12 cellular contexts compared by ENCODE assay signal in the genomic region with DNA sequence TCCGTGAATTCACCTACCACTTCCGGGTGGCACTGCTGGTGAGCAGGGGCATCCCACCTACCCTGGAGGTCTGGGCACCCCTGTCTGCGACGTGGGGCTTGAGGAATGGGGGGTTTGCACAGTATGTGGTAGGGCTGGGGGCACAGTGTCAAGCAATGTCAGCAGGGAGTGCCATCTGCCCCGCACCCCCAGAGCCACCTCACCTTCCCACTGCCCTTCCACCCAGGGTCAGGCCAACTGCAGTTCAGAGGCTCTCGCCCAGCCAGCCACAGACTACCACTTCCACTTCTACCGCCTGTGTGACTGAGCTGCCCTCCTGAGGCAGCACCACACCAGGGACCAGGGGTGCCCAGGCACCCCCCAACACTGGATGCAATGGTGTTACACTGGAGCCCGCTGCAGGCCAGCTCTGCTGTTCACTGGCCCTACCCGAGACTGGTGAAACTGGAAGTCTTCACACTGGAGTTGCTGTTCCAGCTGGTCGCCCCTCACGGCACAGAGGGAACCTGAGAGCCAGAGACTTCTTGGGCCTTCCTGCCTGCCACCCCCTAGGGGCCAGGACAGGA. TPM values are rescaled to one million over a fixed set of nuclear protein-coding genes. Genes with fewer than 3 reads are reported as not detected.
DNase-seq lines count a peak whose midpoint lies in the region; FAIRE-seq and TF ChIP-seq lines count a peak whose summit lies in the region.
"Had no signal": no experiment of that assay in that cellular context is flagged by ENCODE, and none has a peak within 500 bp of the region (broad histone marks: within the 10 kb centered on the region; RNA-seq: fewer than 3 reads in every experiment).

No MANE protein-coding gene starts in this region.

- H3K27me3 ChIP-seq in CD8-positive, alpha-beta memory T cell (ENCODE audit: insufficient read depth, low read length, poor library complexity, severe bottlenecking): no peaks in the 10 kb centered on the region
- H3K27me3 ChIP-seq: gastrocnemius medialis had no signal

- no peak for FAIRE-seq in RCC 7860 (lab: Jason Lieb, UNC)
- FAIRE-seq: GM12891 had no signal

- POLR2A ChIA-PET in CD8-positive, alpha-beta memory T cell (lab: Charles Lee): no interaction called here
- POLR2A ChIA-PET in activated CD4-positive, alpha-beta T cell treated with anti-CD3 and anti-CD28 coated beads, Interleukin-2, amount 10 ng/mL, durations not matched to agents 7 days and 5 days (lab: Charles Lee): no interaction called here

- in situ Hi-C loops in Caki2 (cut with HindIII; ENCODE audit: low pct_unique_long_range_greater_than_20kb, low sequenced_read_pairs): no loop called here

- H3K36me3 ChIP-seq in CD8-positive, alpha-beta memory T cell (ENCODE audit: insufficient read depth, low read length): peaks cover 41% of the 10 kb centered on the region

- H3K27ac Mint-ChIP-seq in mesothelial cell of epicardium: peak overlapping the region; percentile 39
- H3K27ac Mint-ChIP-seq in CD8-positive, alpha-beta memory T cell: peak overlapping the region in 1 of 8 donors; percentile 61
- H3K27ac Mint-ChIP-seq in activated CD4-positive, alpha-beta T cell treated with anti-CD3 and anti-CD28 coated beads, Interleukin-2, amount 10 ng/mL, durations not matched to agents 7 days and 5 days: no peak overlapping the region
- H3K27ac Mint-ChIP-seq: activated naive CD4-positive, alpha-beta T cell treated with anti-CD3 and anti-CD28 coated beads, Interleukin-2, amount 50 U/mL, for 24 hours had no signal

- no peaks in the 10 kb centered on the region for H3K4me1 Mint-ChIP-seq in mesothelial cell of epicardium
- peaks cover 5 to 18% (median 9%) of the 10 kb centered on the region in 3 donors for H3K4me1 Mint-ChIP-seq in CD8-positive, alpha-beta memory T cell
- H3K4me1 Mint-ChIP-seq in activated CD4-positive, alpha-beta T cell treated with anti-CD3 and anti-CD28 coated beads, Interleukin-2, amount 10 ng/mL, durations not matched to agents 7 days and 5 days: peaks cover 13% of the 10 kb centered on the region

- H3K36me3 Mint-ChIP-seq in mesothelial cell of epicardium: peaks cover 19% of the 10 kb centered on the region
- H3K36me3 Mint-ChIP-seq in CD8-positive, alpha-beta memory T cell: peaks cover 0 to 72% (median 5%) of the 10 kb centered on the region in 3 donors
- peaks cover 21% of the 10 kb centered on the region for H3K36me3 Mint-ChIP-seq in activated CD4-positive, alpha-beta T cell treated with anti-CD3 and anti-CD28 coated beads, Interleukin-2, amount 10 ng/mL, durations not matched to agents 7 days and 5 days (ENCODE audit: low read depth)

- DNase-seq in Caki2 (ENCODE audit: low read depth): peak; percentile 45
- DNase-seq in RCC 7860 (ENCODE audit: low spot score): peak; percentile 53
- no peak for DNase-seq in mesothelial cell of epicardium (ENCODE audit: low spot score in 2 of 2, unreplicated experiment in 2 of 2)
- no peak for DNase-seq in CD8-positive, alpha-beta memory T cell
- no peak for DNase-seq in NOMO-1 treated with dmso at 0.1 percent for 144 hours (lab: John Stamatoyannopoulos, UW; ENCODE audit: unreplicated experiment)
- no peak for DNase-seq in activated CD4-positive, alpha-beta T cell treated with anti-CD3 and anti-CD28 coated beads, Interleukin-2, amount 10 ng/mL, durations not matched to agents 7 days and 5 days
- DNase-seq: gastrocnemius medialis, GM23248, NCI-H1417 treated with DMSO at 0.1 percent for 48 hours, NCI-H82 had no signal

- H3K9me3 Mint-ChIP-seq in mesothelial cell of epicardium: no peaks in the 10 kb centered on the region
- no peaks in the 10 kb centered on the region for H3K9me3 Mint-ChIP-seq in CD8-positive, alpha-beta memory T cell
- H3K9me3 Mint-ChIP-seq in activated CD4-positive, alpha-beta T cell treated with anti-CD3 and anti-CD28 coated beads, Interleukin-2, amount 10 ng/mL, durations not matched to agents 7 days and 5 days: no peaks in the 10 kb centered on the region
- H3K9me3 Mint-ChIP-seq: activated naive CD4-positive, alpha-beta T cell treated with anti-CD3 and anti-CD28 coated beads, Interleukin-2, amount 50 U/mL, for 24 hours had no signal

- H3K9me3 ChIP-seq in CD8-positive, alpha-beta memory T cell (ENCODE audit: low read length): no peaks in the 10 kb centered on the region
- H3K9me3 ChIP-seq: gastrocnemius medialis had no signal

- no peak for TF ChIP-seq CTCF in mesothelial cell of epicardium (IDR thresholded peaks at IDR 0.05; ENCODE audit: unreplicated experiment)

- no peak overlapping the region for H3K4me3 Mint-ChIP-seq in mesothelial cell of epicardium
- H3K4me3 Mint-ChIP-seq in CD8-positive, alpha-beta memory T cell: no peak overlapping the region
- H3K4me3 Mint-ChIP-seq in activated CD4-positive, alpha-beta T cell treated with anti-CD3 and anti-CD28 coated beads, Interleukin-2, amount 10 ng/mL, durations not matched to agents 7 days and 5 days: no peak overlapping the region
- H3K4me3 Mint-ChIP-seq: activated naive CD4-positive, alpha-beta T cell treated with anti-CD3 and anti-CD28 coated beads, Interleukin-2, amount 50 U/mL, for 24 hours had no signal

- H3K27me3 Mint-ChIP-seq in mesothelial cell of epicardium (ENCODE audit: low read depth): no peaks in the 10 kb centered on the region
- no peaks in the 10 kb centered on the region for H3K27me3 Mint-ChIP-seq in CD8-positive, alpha-beta memory T cell
- H3K27me3 Mint-ChIP-seq in activated CD4-positive, alpha-beta T cell treated with anti-CD3 and anti-CD28 coated beads, Interleukin-2, amount 10 ng/mL, durations not matched to agents 7 days and 5 days: no peaks in the 10 kb centered on the region
- H3K27me3 Mint-ChIP-seq: activated naive CD4-positive, alpha-beta T cell treated with anti-CD3 and anti-CD28 coated beads, Interleukin-2, amount 50 U/mL, for 24 hours had no signal

- no peak overlapping the region for H3K27ac ChIP-seq in CD8-positive, alpha-beta memory T cell (ENCODE audit: low read depth, low read length)
- H3K27ac ChIP-seq: gastrocnemius medialis, GM23248 had no signal

- no peak overlapping the region for H3K4me3 ChIP-seq in CD8-positive, alpha-beta memory T cell (ENCODE audit: low read length)
- H3K4me3 ChIP-seq: gastrocnemius medialis, GM23248 had no signal

- CTCF ChIA-PET in CD8-positive, alpha-beta memory T cell (lab: Charles Lee): interaction anchor here (1.0 kb wide), 1 partner anchor 11 kb away, joined by 5 read pairs; no protein-coding TSS in a partner anchor
- CTCF ChIA-PET in activated CD4-positive, alpha-beta T cell treated with anti-CD3 and anti-CD28 coated beads, Interleukin-2, amount 10 ng/mL, durations not matched to agents 7 days and 5 days (lab: Charles Lee): interaction anchor here (0.6 to 1.7 kb wide), 3 partner anchors 9 to 296 kb away, joined by 3 to 5 read pairs (median 3); no protein-coding TSS in a partner anchor

- no peaks in the 10 kb centered on the region for H3K4me1 ChIP-seq in CD8-positive, alpha-beta memory T cell (ENCODE audit: insufficient read depth, low read length)
- H3K4me1 ChIP-seq: gastrocnemius medialis had no signal

RNA-seq across cellular contexts. Expression of a gene that starts 6.5 kb away (rescaled TPM):
- total RNA-seq in Caki2 (2014; rRNA removed; shearing (Covaris generic); ENCODE audit: low replicate concordance): 61.3 and 85.2 TPM in 2 replicates
- total RNA-seq in mesothelial cell of epicardium: 139 to 154 TPM (median 148 TPM) in 3 replicates
- 100 to 1,000 TPM; 148 to 152 TPM for total RNA-seq in CD8-positive, alpha-beta memory T cell
- 258 TPM for polyA plus RNA-seq in CD8-positive, alpha-beta memory T cell
- 100 to 1,000 TPM; 154 to 160 TPM for total RNA-seq in activated CD4-positive, alpha-beta T cell treated with anti-CD3 and anti-CD28 coated beads, Interleukin-2, amount 10 ng/mL, durations not matched to agents 7 days and 5 days

RNA-seq across cellular contexts. Expression of a gene that starts 6.8 kb away (rescaled TPM):
- total RNA-seq in Caki2 (2014; rRNA removed; shearing (Covaris generic); ENCODE audit: low replicate concordance): 61.0 and 66.9 TPM in 2 replicates
- 19.5 to 20.9 TPM (median 20.3 TPM) in 3 replicates for total RNA-seq in mesothelial cell of epicardium
- total RNA-seq in CD8-positive, alpha-beta memory T cell: 100 to 1,000 TPM; 112 to 121 TPM
- 15.4 TPM for polyA plus RNA-seq in CD8-positive, alpha-beta memory T cell
- 100 to 1,000 TPM in 1 of 2 experiments, 10 to 100 TPM in 1; 98.6 to 118 TPM for total RNA-seq in activated CD4-positive, alpha-beta T cell treated with anti-CD3 and anti-CD28 coated beads, Interleukin-2, amount 10 ng/mL, durations not matched to agents 7 days and 5 days

RNA-seq across cellular contexts. Expression of a gene that starts 30.9 kb away (rescaled TPM):
- 49.8 and 55.0 TPM in 2 replicates for total RNA-seq in Caki2 (2014; rRNA removed; shearing (Covaris generic); ENCODE audit: low replicate concordance)
- total RNA-seq in mesothelial cell of epicardium: 108 to 115 TPM (median 108 TPM) in 3 replicates
- total RNA-seq in CD8-positive, alpha-beta memory T cell: 1 to 10 TPM; 6.3 TPM
- 1.4 TPM for polyA plus RNA-seq in CD8-positive, alpha-beta memory T cell
- 10 to 100 TPM; 25.7 to 27.1 TPM for total RNA-seq in activated CD4-positive, alpha-beta T cell treated with anti-CD3 and anti-CD28 coated beads, Interleukin-2, amount 10 ng/mL, durations not matched to agents 7 days and 5 days

RNA-seq across cellular contexts. Expression of a gene that starts 33.5 kb away (rescaled TPM):
- 2.5 and 7.4 TPM in 2 replicates for total RNA-seq in Caki2 (2014; rRNA removed; shearing (Covaris generic); ENCODE audit: low replicate concordance)
- total RNA-seq in mesothelial cell of epicardium: 401 to 436 TPM (median 428 TPM) in 3 replicates
- under 1 TPM; 0.70 to 0.93 TPM for total RNA-seq in CD8-positive, alpha-beta memory T cell
- 0.63 TPM for polyA plus RNA-seq in CD8-positive, alpha-beta memory T cell
- total RNA-seq in activated CD4-positive, alpha-beta T cell treated with anti-CD3 and anti-CD28 coated beads, Interleukin-2, amount 10 ng/mL, durations not matched to agents 7 days and 5 days: 1 to 10 TPM; 1.1 to 1.2 TPM
- total RNA-seq: GM23248 had no signal

RNA-seq across cellular contexts. Expression of a gene that starts 42.2 kb away (rescaled TPM):
- 5.7 and 8.6 TPM in 2 replicates for total RNA-seq in Caki2 (2014; rRNA removed; shearing (Covaris generic); ENCODE audit: low replicate concordance)
- total RNA-seq in mesothelial cell of epicardium: 317 to 337 TPM (median 324 TPM) in 3 replicates
- total RNA-seq in CD8-positive, alpha-beta memory T cell: 1 to 10 TPM; 7.2 to 10.0 TPM
- 0.98 TPM for polyA plus RNA-seq in CD8-positive, alpha-beta memory T cell
- total RNA-seq in activated CD4-positive, alpha-beta T cell treated with anti-CD3 and anti-CD28 coated beads, Interleukin-2, amount 10 ng/mL, durations not matched to agents 7 days and 5 days: 100 to 1,000 TPM; 128 to 135 TPM

Comparison
In these comparisons a context has a peak if more than half of its experiments do, and no peak if none do; other contexts are left out.
1. DNase-seq: peak in Caki2 (single experiment) and RCC 7860 (single experiment); none in mesothelial cell of epicardium (0 of 2), CD8-positive, alpha-beta memory T cell (0 of 5), NOMO-1 treated with dmso at 0.1 percent for 144 hours (single experiment) and activated CD4-positive, alpha-beta T cell treated with anti-CD3 and anti-CD28 coated beads, Interleukin-2, amount 10 ng/mL, durations not matched to agents 7 days and 5 days (single experiment).